Comparison of ENCODE assay signal across 9 cellular contexts in the genomic region with DNA sequence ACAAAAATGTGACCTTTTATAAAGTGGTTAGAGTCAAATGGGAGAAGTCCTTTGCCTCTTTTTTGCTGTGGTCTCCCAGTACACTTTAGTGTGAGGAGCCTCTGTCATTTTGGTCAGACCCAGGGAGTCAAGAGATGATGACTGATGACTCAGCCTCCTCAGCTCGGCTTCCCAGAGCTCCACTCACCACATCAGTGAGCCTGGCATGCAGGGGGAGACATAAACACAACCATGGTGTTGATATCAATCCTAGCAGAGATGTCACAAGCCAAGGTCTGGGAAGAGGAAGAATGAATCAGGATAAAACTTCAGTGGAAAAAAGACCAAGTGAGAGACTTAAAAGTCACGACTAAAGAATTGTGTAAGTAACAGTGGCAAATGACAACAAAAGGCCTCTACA. TPM values are rescaled to one million over a fixed set of nuclear protein-coding genes. Genes with fewer than 3 reads are reported as not detected.
DNase-seq lines count a peak whose midpoint lies in the region; ATAC-seq, FAIRE-seq and TF ChIP-seq lines count a peak whose summit lies in the region.
"Had no signal": no experiment of that assay in that cellular context is flagged by ENCODE, and none has a peak within 500 bp of the region (broad histone marks: within the 10 kb centered on the region; RNA-seq: fewer than 3 reads in every experiment).

No MANE protein-coding gene starts in this region.

- H3K27me3 ChIP-seq in HepG2 (ENCODE audit: control insufficient read depth in 1 of 2, insufficient read depth in 2 of 2, low read length in 2 of 2): no peaks in the 10 kb centered on the region

- ATAC-seq in HepG2 (no peak; the same call in 2 of the 3 replicates), HG02852 (IDR thresholded peaks at IDR 0.05; ENCODE audit: unreplicated experiment) (no peak)
- ATAC-seq: effector memory CD8-positive, alpha-beta T cell had no signal

- no peak for TF ChIP-seq EP300 in HepG2 (IDR thresholded peaks at IDR 0.05; ENCODE audit: low read depth in 2 of 2, low read length in 2 of 2)
- no peak for TF ChIP-seq EP300 in HepG2 (CRISPR knock-in tag; IDR thresholded peaks at IDR 0.05; ENCODE audit: borderline replicate concordance)

- peaks cover 13% of the 10 kb centered on the region for H3K4me1 ChIP-seq in HepG2 (ENCODE audit: insufficient read depth, low read length)

- DNase-seq in AG09319 (ENCODE audit: extremely low read depth, low read depth) (peak; percentile 94), HT-29 (ENCODE audit: low spot score) (peak; percentile 72), astrocyte of the spinal cord (ENCODE audit: low read depth, low spot score) (peak; percentile 99), HepG2 (ENCODE audit: low spot score) (peak; percentile 44), endothelial cell (ENCODE audit: low spot score) (no peak), mesenteric fat pad (ENCODE audit: low spot score) (no peak), inferior parietal cortex (ENCODE audit: extremely low spot score) (no peak)
- DNase-seq: effector memory CD8-positive, alpha-beta T cell had no signal

- H3K4me2 ChIP-seq in HepG2 (ENCODE audit: low read depth, low read length): no peak overlapping the region

- POLR2A ChIA-PET in HepG2 (lab: Yijun Ruan, JAX): no interaction called here

- H3K4me1 Mint-ChIP-seq in endothelial cell (ENCODE audit: unreplicated experiment): peaks cover 12% of the 10 kb centered on the region

- H3K9me3 ChIP-seq in HepG2 (ENCODE audit: low read length): peaks cover 5% of the 10 kb centered on the region; the same call in 1 of the 2 replicates

- no peaks in the 10 kb centered on the region for H3K9me3 Mint-ChIP-seq in endothelial cell (ENCODE audit: unreplicated experiment)

- no peak overlapping the region for H3K27ac ChIP-seq in HepG2 (ENCODE audit: extremely low read length, insufficient read depth, low read length)

- no peak overlapping the region for H3K9ac ChIP-seq in HepG2 (ENCODE audit: insufficient read depth, low read depth, low read length)

- no peak for FAIRE-seq in HepG2 (lab: Jason Lieb, UNC)

- no peaks in the 10 kb centered on the region for H3K27me3 Mint-ChIP-seq in endothelial cell (ENCODE audit: unreplicated experiment)

- no peak for TF ChIP-seq RAD21 in HepG2 (CRISPR knock-in tag; IDR thresholded peaks at IDR 0.05)

- H3K27ac Mint-ChIP-seq in endothelial cell (ENCODE audit: unreplicated experiment): no peak overlapping the region
- H3K27ac Mint-ChIP-seq: effector memory CD8-positive, alpha-beta T cell had no signal

- peaks cover 3% of the 10 kb centered on the region for H3K36me3 Mint-ChIP-seq in endothelial cell (ENCODE audit: low read depth, unreplicated experiment)

- H3K4me3 Mint-ChIP-seq in endothelial cell (ENCODE audit: unreplicated experiment): no peak overlapping the region
- H3K4me3 Mint-ChIP-seq: effector memory CD8-positive, alpha-beta T cell had no signal

- H2AFZ ChIP-seq in HepG2 (ENCODE audit: low read length): no peak overlapping the region

- intact Hi-C loops in HepG2 (cut with micrococcal nuclease; ENCODE audit: unreplicated experiment): no loop called here

- no peaks in the 10 kb centered on the region for H4K20me1 ChIP-seq in HepG2 (ENCODE audit: insufficient read depth, low read length)

- TF ChIP-seq CTCF in AG09319 (IDR thresholded peaks at IDR 0.05; ENCODE audit: low read depth, low read length) (peak; percentile 10), astrocyte of the spinal cord (IDR thresholded peaks at IDR 0.05; ENCODE audit: low read depth, low read length) (peak; percentile 17), HepG2 (CRISPR knock-in tag; IDR thresholded peaks at IDR 0.05) (no peak), endothelial cell (IDR thresholded peaks at IDR 0.05; ENCODE audit: unreplicated experiment) (no peak)

- H3K4me3 ChIP-seq in astrocyte of the spinal cord (ENCODE audit: low read depth, low read length) (no peak overlapping the region), HepG2 (replicated peaks in 1 of 3; ENCODE audit: insufficient read depth in 1 of 3, low read depth in 2 of 3, low read length in 3 of 3) (no peak overlapping the region)

- no peak for TF ChIP-seq POLR2A in HepG2 (IDR thresholded peaks at IDR 0.05; ENCODE audit: insufficient read depth in 1 of 2, low read depth in 2 of 2, low read length in 2 of 2)

- in situ Hi-C loops in astrocyte of the spinal cord (cut with HindIII; ENCODE audit: low sequenced_read_pairs) (no loop called here), HepG2 (cut with HindIII; ENCODE audit: extremely low pct_ligation_motif_present, low pct_unique_long_range_greater_than_20kb) (no loop called here)

- H3K79me2 ChIP-seq in HepG2 (ENCODE audit: insufficient read depth, low read length): no peaks in the 10 kb centered on the region

- H3K36me3 ChIP-seq in HepG2 (replicated peaks in 1 of 2; ENCODE audit: control insufficient read depth in 1 of 2, insufficient read depth in 2 of 2, low read length in 2 of 2): no peaks in the 10 kb centered on the region

- 7% methylated on average over 2 of the region's 2 CpGs for WGBS in HepG2 (ENCODE audit: low lambda C conversion rate)

- no TSS peak for BruUV-seq in HepG2 (replicated peaks; lab: Mats Ljungman, UMichigan)

- CTCF ChIA-PET in HepG2 (lab: Yijun Ruan, JAX; ENCODE audit: low intra/inter-chr PET ratio, low total read pairs): no interaction called here

TF ChIP-seq in HepG2, 621 proteins besides CTCF, POLR2A, EP300 and RAD21:
- TF ChIP-seq ZNF7 (CRISPR knock-in tag; IDR thresholded peaks at IDR 0.05) (peak; percentile 34; the same call in 1 of the 2 replicates), FOSL2 (CRISPR knock-in tag; IDR thresholded peaks at IDR 0.05) (peak; percentile 49; the same call in 1 of the 2 replicates), ATF7-NPFF (CRISPR knock-in tag; IDR thresholded peaks at IDR 0.05; ENCODE audit: low read depth) (no peak)

RNA-seq across cellular contexts. Expression of a gene that starts 50.1 kb away (rescaled TPM):
- 49.2 and 55.5 TPM in 2 replicates for total RNA-seq in HT-29 (2014; rRNA removed; shearing (Covaris generic))
- total RNA-seq in HepG2 (2016; rRNA removed; fragmentation: Illumina TruSeq; extraction: Trizol): 125 and 189 TPM in 2 replicates
- total RNA-seq in HepG2 (2016; cell fraction: cytosol; rRNA removed; fragmentation: Illumina TruSeq; extraction: Trizol; ENCODE audit: low read depth): 7.9 and 8.1 TPM in 2 replicates
- 132 and 207 TPM in 2 replicates for total RNA-seq in HepG2 (2016; cell fraction: insoluble cytoplasmic fraction; rRNA removed; fragmentation: Illumina TruSeq; extraction: Trizol)
- 20.3 TPM in 2 replicates for total RNA-seq in HepG2 (2016; cell fraction: membrane; rRNA removed; fragmentation: Illumina TruSeq; extraction: Trizol)
- 57.2 and 63.1 TPM in 2 replicates for total RNA-seq in HepG2 (2016; cell fraction: nucleus; rRNA removed; fragmentation: Illumina TruSeq; extraction: Trizol)
- polyA plus RNA-seq in HepG2 (2011; rRNA removed): 15.9 and 18.4 TPM in 2 replicates
- polyA plus RNA-seq in HepG2 (2011; cell fraction: cytosol; rRNA removed): 17.6 and 17.9 TPM in 2 replicates
- polyA plus RNA-seq in HepG2 (2011; cell fraction: nucleus; rRNA removed): 4.4 and 5.2 TPM in 2 replicates
- polyA plus RNA-seq in HepG2 (2012): 34.0 and 48.9 TPM in 2 replicates
- polyA plus RNA-seq in HepG2 (2016; cell fraction: cytosol; fragmentation: Illumina TruSeq; extraction: Trizol; ENCODE audit: low read depth): 4.8 and 5.4 TPM in 2 replicates
- 129 and 145 TPM in 2 replicates for polyA plus RNA-seq in HepG2 (2016; cell fraction: insoluble cytoplasmic fraction; fragmentation: Illumina TruSeq; extraction: Trizol; ENCODE audit: low read depth)
- polyA plus RNA-seq in HepG2 (2016; cell fraction: membrane; fragmentation: Illumina TruSeq; extraction: Trizol; ENCODE audit: low read depth): 9.8 and 10.5 TPM in 2 replicates
- 56.9 and 60.1 TPM in 2 replicates for polyA plus RNA-seq in HepG2 (2016; cell fraction: nucleus; fragmentation: Illumina TruSeq; extraction: Trizol; ENCODE audit: insufficient read depth, low read depth)
- polyA minus RNA-seq in HepG2 (2011; rRNA and poly(A)+ RNA removed; ENCODE audit: low replicate concordance): 36.9 and 48.0 TPM in 2 replicates
- polyA minus RNA-seq in HepG2 (2011; cell fraction: cytosol; rRNA and poly(A)+ RNA removed): 20.1 and 21.5 TPM in 2 replicates
- 23.4 and 24.2 TPM in 2 replicates for polyA minus RNA-seq in HepG2 (2011; cell fraction: nucleus; rRNA and poly(A)+ RNA removed)
- total RNA-seq in endothelial cell (ENCODE audit: unreplicated experiment): 39.4 TPM
- total RNA-seq in mesenteric fat pad: 27.9 TPM

Comparison
In these comparisons a context has a peak if more than half of its experiments do, and no peak if none do; other contexts are left out.
1. DNase-seq: peak in AG09319 (single experiment), HT-29 (single experiment), astrocyte of the spinal cord (single experiment) and HepG2 (single experiment); none in endothelial cell (single experiment), mesenteric fat pad (single experiment) and inferior parietal cortex (single experiment).
2. CTCF ChIP-seq: peak in AG09319 (single experiment) and astrocyte of the spinal cord (single experiment); none in HepG2 (single experiment) and endothelial cell (single experiment).